In genomic region chr9:136439550-136440408, GRCh38 we compare ENCODE assay signal across 8 cellular contexts. TPM values are rescaled to one million over a fixed set of nuclear protein-coding genes. Genes with fewer than 3 reads are reported as not detected.
DNase-seq lines count a peak whose midpoint lies in the region; ATAC-seq and TF ChIP-seq lines count a peak whose summit lies in the region.

Gene INPP5E (minus strand): TSS chr9:136439845. CDS start chr9:136439419, 426 bp downstream.

- peak; percentile 67 for TF ChIP-seq CTCF in IMR-90 (conservative IDR thresholded peaks at IDR 0.05; ENCODE audit: low read depth, low read length)
- no peak for TF ChIP-seq CTCF in SU-DHL-6 (IDR thresholded peaks at IDR 0.05; ENCODE audit: insufficient read depth, low read length, poor library complexity, severe bottlenecking)
- peak; percentile 49 to 98 (median 74) for TF ChIP-seq CTCF in heart left ventricle (IDR thresholded peaks at IDR 0.05)
- peak; percentile 26 to 82 (median 57) for TF ChIP-seq CTCF in prostate gland (IDR thresholded peaks at IDR 0.05)

- dilution Hi-C loops in IMR-90 (cut with HindIII; ENCODE audit: low sequenced_read_pairs, unreplicated experiment) = no loop called here

- peaks cover 22% of the 10 kb centered on the region for H3K79me2 ChIP-seq in SU-DHL-6 (ENCODE audit: insufficient read depth, low read length)

- H3K9me2 ChIP-seq in SU-DHL-6 (replicated peaks; ENCODE audit: insufficient read depth, low read length) = no peaks in the 10 kb centered on the region

- in situ Hi-C loops in IMR-90 (cut with MboI; ENCODE audit: low sequenced_read_pairs) = no loop called here

- H3K4me1 ChIP-seq in IMR-90 (ENCODE audit: control insufficient read depth, insufficient read depth, low read length) (peaks cover 7% of the 10 kb centered on the region), heart left ventricle (peaks cover 8 to 44% (median 30%) of the 10 kb centered on the region in 12 donors), prostate gland (replicated peaks) (peaks cover 11% of the 10 kb centered on the region)

- H4K91ac ChIP-seq in IMR-90 (ENCODE audit: insufficient read depth, low read depth, low read length) = peak within 1 kb of the TSS; percentile 26; the same call in 1 of the 2 replicates

- BruUV-seq in IMR-90 (replicated peaks; lab: Mats Ljungman, UMichigan) = no TSS peak

- peak within 1 kb of the TSS; percentile 66; the same call in 1 of the 2 replicates for H3K14ac ChIP-seq in IMR-90 (replicated peaks; ENCODE audit: low read depth, low read length)

- peak within 1 kb of the TSS; percentile 13; the same call in 1 of the 2 replicates for H3K56ac ChIP-seq in IMR-90 (ENCODE audit: extremely low read depth, insufficient read depth, low read length)

- H3K4me2 ChIP-seq in IMR-90 (ENCODE audit: low read depth, low read length) (peak within 1 kb of the TSS; percentile 87), SU-DHL-6 (ENCODE audit: low read depth, low read length, poor library complexity, severe bottlenecking) (peak within 1 kb of the TSS; percentile 73)

- H3K9me3 ChIP-seq in IMR-90 (ENCODE audit: control insufficient read depth, insufficient read depth, low read length) (no peaks in the 10 kb centered on the region), SU-DHL-6 (ENCODE audit: insufficient read depth, low read length) (no peaks in the 10 kb centered on the region), heart left ventricle (no peaks in the 10 kb centered on the region), prostate gland (no peaks in the 10 kb centered on the region)

- POLR2A ChIA-PET in IMR-90 (lab: Charles Lee; ENCODE audit: unreplicated experiment) = no interaction called here

- H3K4me3 ChIP-seq in IMR-90 (ENCODE audit: insufficient read depth, low read depth, low read length) (peak within 1 kb of the TSS; percentile 90), SU-DHL-6 (ENCODE audit: insufficient read depth, low read length, poor library complexity, severe bottlenecking) (peak within 1 kb of the TSS; percentile 88), heart left ventricle (peak within 1 kb of the TSS; percentile 64 to 99 (median 95)), prostate gland (peak within 1 kb of the TSS; percentile 88 to 92)

- H3K18ac ChIP-seq in IMR-90 (ENCODE audit: low read depth, low read length) = no peak within 1 kb of the TSS

- ATAC-seq in GM21381 (IDR thresholded peaks at IDR 0.05; ENCODE audit: unreplicated experiment) (peak; percentile 72), IMR-90 (ENCODE audit: low read depth) (peak; percentile 83), heart left ventricle (peak; percentile 37 to 89 (median 79))

- H3K79me1 ChIP-seq in IMR-90 (ENCODE audit: low read depth in 1 of 2, low read length in 2 of 2) = peaks cover 6 to 63% of the 10 kb centered on the region in 2 experiments

- no peak within 1 kb of the TSS for H2BK120ac ChIP-seq in IMR-90 (ENCODE audit: low read depth, low read length)

- peak within 1 kb of the TSS in 1 of 2 experiments; percentile 81; a peak in 1 of 4 replicates for H4K8ac ChIP-seq in IMR-90 (ENCODE audit: low read depth in 2 of 2, low read length in 2 of 2)

- 3% methylated on average over 42 of the region's 79 CpGs; no CpG with 5 or more reads in 1 of the 2 experiments for WGBS in IMR-90 (ENCODE audit: extremely low coverage in 2 of 2, insufficient read length in 1 of 2), 2 experiments
- WGBS in heart left ventricle, 4 donors = 5 to 23% (median 6%) methylated on average over 14 to 79 of the region's 79 CpGs
- 6% methylated on average over 58 of the region's 79 CpGs for WGBS in prostate gland

- peak within 1 kb of the TSS; percentile 68 for H2BK5ac ChIP-seq in IMR-90 (ENCODE audit: low read depth, low read length, poor library complexity, severe bottlenecking)

- H2AFZ ChIP-seq in IMR-90 (replicated peaks; ENCODE audit: low read length, poor library complexity) (peak within 1 kb of the TSS; percentile 93), SU-DHL-6 (ENCODE audit: low read depth, low read length, severe bottlenecking) (peak within 1 kb of the TSS; percentile 74)

- DNase-seq in DMS114 treated with DMSO at 0.1 percent for 48 hours (lab: John Stamatoyannopoulos, UW; ENCODE audit: unreplicated experiment) (peak; percentile 14), IMR-90 (peak; percentile 56), heart left ventricle (peak; percentile 76 to 90 (median 79)), prostate gland (ENCODE audit: low spot score) (peak; percentile 42), ureter (ENCODE audit: low spot score) (peak; percentile 66)
- DNase-seq in activated naive CD8-positive, alpha-beta T cell treated with anti-CD3 and anti-CD28 coated beads, Interleukin-2, amount 50 U/mL, for 16 hours (ENCODE audit: low read depth, low spot score) = peak; percentile 68

- no peak within 1 kb of the TSS for H2BK20ac ChIP-seq in IMR-90 (ENCODE audit: low read depth, low read length)

- H3K9me1 ChIP-seq in IMR-90 (ENCODE audit: insufficient read depth, low read length) = peaks cover 8% of the 10 kb centered on the region; the same call in 1 of the 2 replicates

- H3K4ac ChIP-seq in IMR-90 (ENCODE audit: low read depth, low read length) = peak within 1 kb of the TSS; percentile 85

- intact Hi-C loops in IMR-90 (cut with micrococcal nuclease) = loop anchor here (1.0 to 2.0 kb wide), 2 partner anchors 24 to 43 kb away; partner anchors contain the start of gene SEC16A
- intact Hi-C loops in heart left ventricle (cut with DNase I) = loop anchor here in 1 of 10 donors (5.0 kb wide), 1 partner anchor 37 kb away; the partner anchor contains the start of gene SNAPC4
- intact Hi-C loops in prostate gland (cut with DNase I) = no loop called here

- peak within 1 kb of the TSS; percentile 73 for H3K27ac ChIP-seq in IMR-90 (ENCODE audit: insufficient read depth, low read length)
- H3K27ac ChIP-seq in SU-DHL-6 (ENCODE audit: low read depth, low read length) = peak within 1 kb of the TSS; percentile 52
- H3K27ac ChIP-seq in heart left ventricle = peak within 1 kb of the TSS; percentile 50 to 92 (median 86)
- H3K27ac ChIP-seq in prostate gland = peak within 1 kb of the TSS; percentile 67 to 71

- peak within 1 kb of the TSS; percentile 99 for H2AK9ac ChIP-seq in IMR-90 (replicated peaks; ENCODE audit: low read depth, low read length, poor library complexity)

- H3K27me3 ChIP-seq in IMR-90 (ENCODE audit: control insufficient read depth, insufficient read depth, low read length) = no peaks in the 10 kb centered on the region
- no peaks in the 10 kb centered on the region for H3K27me3 ChIP-seq in SU-DHL-6 (ENCODE audit: low read length)
- H3K27me3 ChIP-seq in heart left ventricle = no peaks in the 10 kb centered on the region
- H3K27me3 ChIP-seq in prostate gland (replicated peaks; ENCODE audit: insufficient read depth) = no peaks in the 10 kb centered on the region

- H3K36me3 ChIP-seq in IMR-90 (ENCODE audit: control insufficient read depth, insufficient read depth, low read length) (peaks cover 54% of the 10 kb centered on the region), SU-DHL-6 (ENCODE audit: low read length) (no peaks in the 10 kb centered on the region), heart left ventricle (peaks cover 0 to 58% (median 48%) of the 10 kb centered on the region in 9 donors), prostate gland (peaks cover 9 to 13% of the 10 kb centered on the region in 2 donors)

- no peak for TF ChIP-seq RAD21 in IMR-90 (IDR thresholded peaks at IDR 0.05; ENCODE audit: low read length)

- peak within 1 kb of the TSS; percentile 60; the same call in 1 of the 2 replicates for H3K23ac ChIP-seq in IMR-90 (ENCODE audit: low read depth, low read length)

- H2AK5ac ChIP-seq in IMR-90 (ENCODE audit: low read depth, low read length) = peak within 1 kb of the TSS; percentile 66

- H4K20me1 ChIP-seq in IMR-90 (ENCODE audit: insufficient read depth, low read length) (peaks cover 67% of the 10 kb centered on the region), SU-DHL-6 (ENCODE audit: low read depth, low read length) (no peaks in the 10 kb centered on the region)

- CTCF ChIA-PET in IMR-90 (lab: Yijun Ruan, JAX) = interaction anchor here (0.7 kb wide), 1 partner anchor 16 kb away, joined by 3 read pairs; no protein-coding TSS in a partner anchor

- no peak within 1 kb of the TSS for H4K5ac ChIP-seq in IMR-90 (ENCODE audit: low read depth, low read length)

- H3F3A ChIP-seq in SU-DHL-6 (ENCODE audit: insufficient read depth) = peaks cover 10% of the 10 kb centered on the region

- H2BK15ac ChIP-seq in IMR-90 (ENCODE audit: low read depth, low read length) = no peak within 1 kb of the TSS

- H3K9ac ChIP-seq in IMR-90 (ENCODE audit: low read depth, low read length) (peak within 1 kb of the TSS; percentile 89), SU-DHL-6 (ENCODE audit: low read length) (peak within 1 kb of the TSS; percentile 93)

- TF ChIP-seq POLR2A in IMR-90 (IDR thresholded peaks at IDR 0.05; ENCODE audit: low read depth, low read length) (peak; percentile 62; the same call in 1 of the 2 replicates), heart left ventricle (IDR thresholded peaks at IDR 0.05) (peak in 1 of 2 donors; percentile 17), prostate gland (IDR thresholded peaks at IDR 0.05) (no peak)

TF ChIP-seq in IMR-90, 13 proteins besides CTCF, POLR2A, EP300 and RAD21:
- TF ChIP-seq RCOR1 (IDR thresholded peaks at IDR 0.05; ENCODE audit: insufficient replicate concordance, low read length) (peak; percentile 36), MAFK (IDR thresholded peaks at IDR 0.05; ENCODE audit: low read depth, low read length) (no peak), NFE2L2 (IDR thresholded peaks at IDR 0.05; ENCODE audit: low read depth, low read length) (no peak), MXI1 (IDR thresholded peaks at IDR 0.05; ENCODE audit: borderline replicate concordance, low read depth, low read length) (0 out of 2 replicates have a peak, but pooled peaks have one; percentile 39), MAZ (IDR thresholded peaks at IDR 0.05; ENCODE audit: borderline replicate concordance, low read depth, low read length) (peak; percentile 61; the same call in 1 of the 2 replicates), ELK1 (IDR thresholded peaks at IDR 0.05; ENCODE audit: borderline replicate concordance, low read depth, low read length) (no peak), CEBPB (IDR thresholded peaks at IDR 0.05; ENCODE audit: low read depth, low read length) (no peak)

RNA-seq across cellular contexts. Expression of gene INPP5E, which starts in this region (rescaled TPM):
- total RNA-seq in IMR-90 (2012; rRNA removed) (1.6 and 1.9 TPM in 2 replicates), heart left ventricle (10 to 100 TPM in 3 of 9 donors, 1 to 10 TPM in 6; 7.3 to 11.7 (median 9.5) TPM), prostate gland (10 to 100 TPM; 10.7 to 22.7 TPM), ureter (13.5 TPM)
- polyA plus RNA-seq in IMR-90 (2012; rRNA removed) (9.4 and 11.0 TPM in 2 replicates), heart left ventricle (1 to 10 TPM; 6.4 to 8.0 TPM)
- polyA plus RNA-seq in IMR-90 (2012; cell fraction: cytosol; rRNA removed) = 6.8 and 9.8 TPM in 2 replicates
- polyA plus RNA-seq in IMR-90 (2012; cell fraction: nucleus; rRNA removed; ENCODE audit: low replicate concordance) = 46.1 and 80.7 TPM in 2 replicates

Comparison
In these comparisons a context has a peak if more than half of its experiments do, and no peak if none do; other contexts are left out.
1. Peak in every context shown above with its lines: DNase-seq, ATAC-seq, H3K4me3 ChIP-seq and H3K27ac ChIP-seq.
2. DNase-seq: peak in every context shown above with its lines; median percentile 79 in heart left ventricle; 68 in activated naive CD8-positive, alpha-beta T cell treated with anti-CD3 and anti-CD28 coated beads, Interleukin-2, amount 50 U/mL, for 16 hours; 66 in ureter; 56 in IMR-90; 42 in prostate gland; 14 in DMS114 treated with DMSO at 0.1 percent for 48 hours.